ENCODE assay signal across 18 cellular contexts in genomic region chr5:37835400-37835973, GRCh38. TPM values are rescaled to one million over a fixed set of nuclear protein-coding genes. Genes with fewer than 3 reads are reported as not detected.
A peak's percentile ranks its signal among the peaks of the same experiment; 100 is the strongest.
DNase-seq lines count a peak whose midpoint lies in the region; ATAC-seq, FAIRE-seq and TF ChIP-seq lines count a peak whose summit lies in the region.
"Had no signal": no experiment of that assay in that cellular context is flagged by ENCODE, and none has a peak within 500 bp of the region (broad histone marks: within the 10 kb centered on the region; RNA-seq: fewer than 3 reads in every experiment).

No MANE protein-coding gene starts in this region.

- H3K36me3 Mint-ChIP-seq in WTC11 = no peaks in the 10 kb centered on the region

- 79% methylated on average over 19 of the region's 19 CpGs for WGBS in hepatocyte (ENCODE audit: low lambda C conversion rate, missing lambda C conversion rate)
- WGBS in trophoblast cell (ENCODE audit: extremely low coverage, insufficient coverage, insufficient read length) = no CpG with 5 or more reads among the region's 19 CpGs
- 59 to 64% methylated on average over 19 of the region's 19 CpGs for WGBS in pancreas, 2 donors

- H3K4ac ChIP-seq in trophoblast cell (ENCODE audit: low read depth, low read length) = peak overlapping the region; percentile 17

- no peak overlapping the region for H3K9ac ChIP-seq in trophoblast cell (ENCODE audit: low read length)

- peak overlapping the region; percentile 55 for H2BK12ac ChIP-seq in trophoblast cell (ENCODE audit: low read length)

- peak overlapping the region; percentile 22 for H2AK5ac ChIP-seq in trophoblast cell (ENCODE audit: low read length)

- H3K14ac ChIP-seq in trophoblast cell (ENCODE audit: low read length) = peak overlapping the region; percentile 93

- peak overlapping the region; percentile 82 for H3K4me3 Mint-ChIP-seq in WTC11

- no peaks in the 10 kb centered on the region for H3K9me2 ChIP-seq in hepatocyte (replicated peaks; ENCODE audit: insufficient read depth)

- peak overlapping the region; percentile 52 for H2BK5ac ChIP-seq in trophoblast cell (ENCODE audit: low read depth, low read length, poor library complexity)

- ATAC-seq in WTC11 = no peak
- ATAC-seq in HG03139 (IDR thresholded peaks at IDR 0.05; ENCODE audit: unreplicated experiment) = no peak
- ATAC-seq in sciatic nerve = no peak
- no peak for ATAC-seq in pancreas

- POLR2A ChIA-PET in WTC11 (lab: Charles Lee) = interaction anchor here (0.6 to 0.8 kb wide), 3 partner anchors 20 to 357 kb away, joined by 3 to 11 read pairs (median 6); no protein-coding TSS in a partner anchor

- H3K9me3 ChIP-seq in BE2C (0 out of 2 replicates have a peak, but pooled peaks cover 4% of the 10 kb centered on the region), hepatocyte (ENCODE audit: low read depth) (no peaks in the 10 kb centered on the region), trophoblast cell (ENCODE audit: insufficient read depth, low read depth, low read length) (peaks cover 2% of the 10 kb centered on the region), pancreas (no peaks in the 10 kb centered on the region)
- H3K9me3 ChIP-seq: neutrophil, upper lobe of left lung had no signal

- peaks cover 55% of the 10 kb centered on the region for H3K79me1 ChIP-seq in trophoblast cell (ENCODE audit: low read length)

- DNase-seq in BE2C (no peak), WTC11 (ENCODE audit: low spot score) (no peak), hepatocyte (ENCODE audit: low spot score) (no peak), trophoblast cell (no peak), sciatic nerve (ENCODE audit: low spot score) (no peak), pancreas (no peak), NCI-H2029 (lab: John Stamatoyannopoulos, UW) (no peak)
- DNase-seq: activated naive CD4-positive, alpha-beta T cell treated with Interleukin-2 at 50 U/mL for 16 hours; dorsolateral prefrontal cortex; NCI-H1092; NCI-H2171 had no signal

- no peaks in the 10 kb centered on the region for H3K9me3 Mint-ChIP-seq in WTC11

- peaks cover 86% of the 10 kb centered on the region for H3K27me3 Mint-ChIP-seq in WTC11 (ENCODE audit: low read depth)

- peak overlapping the region; percentile 89 for H4K91ac ChIP-seq in trophoblast cell (ENCODE audit: low read depth, low read length)

- no peak overlapping the region for H3K27ac Mint-ChIP-seq in WTC11

- H3K27ac ChIP-seq in hepatocyte (no peak overlapping the region), trophoblast cell (ENCODE audit: low read depth, low read length) (peak overlapping the region; percentile 86), pancreas (no peak overlapping the region)
- H3K27ac ChIP-seq: neutrophil, skin epidermis, upper lobe of left lung had no signal

- H3K4me1 ChIP-seq in BE2C = peaks cover 23% of the 10 kb centered on the region
- H3K4me1 ChIP-seq in hepatocyte (ENCODE audit: insufficient read depth) = peaks cover 15% of the 10 kb centered on the region
- peaks cover 21 to 24% of the 10 kb centered on the region in 2 experiments for H3K4me1 ChIP-seq in trophoblast cell (ENCODE audit: control insufficient read depth in 1 of 2, insufficient read depth in 2 of 2, low read length in 2 of 2)
- H3K4me1 ChIP-seq in pancreas = peaks cover 0 to 16% (median 0%) of the 10 kb centered on the region in 3 donors

- H4K12ac ChIP-seq in trophoblast cell (ENCODE audit: low read depth, low read length) = no peak overlapping the region

- H3K4me1 Mint-ChIP-seq in WTC11 = peaks cover 62% of the 10 kb centered on the region

- no peak overlapping the region for H2AFZ ChIP-seq in hepatocyte
- H2AFZ ChIP-seq in trophoblast cell (ENCODE audit: insufficient read depth, low read length, poor library complexity) = no peak overlapping the region

- H3K4me2 ChIP-seq in hepatocyte (peak overlapping the region; percentile 99), trophoblast cell (ENCODE audit: low read length) (peak overlapping the region; percentile 82)

- no peak overlapping the region for H3K23ac ChIP-seq in trophoblast cell (ENCODE audit: low read length)

- CTCF ChIA-PET in WTC11 (lab: Charles Lee) = interaction anchor here (0.6 to 3.3 kb wide), 11 partner anchors 12 to 820 kb away, joined by 3 to 25 read pairs (median 5); no protein-coding TSS in a partner anchor

- H3K27me3 ChIP-seq in BE2C (peaks cover 27% of the 10 kb centered on the region), hepatocyte (peaks cover 91% of the 10 kb centered on the region), trophoblast cell (ENCODE audit: insufficient read depth, low read length) (peaks cover 33% of the 10 kb centered on the region), pancreas (peaks cover 0 to 18% (median 10%) of the 10 kb centered on the region in 4 donors)

- intact Hi-C loops in sciatic nerve (cut with DNase I) (loop anchor here (10.0 kb wide), 1 partner anchor 359 kb away; no protein-coding TSS in a partner anchor), pancreas (cut with DNase I) (loop anchor here (5.0 to 10.0 kb wide), 2 partner anchors 357 to 359 kb away; no protein-coding TSS in a partner anchor)

- TF ChIP-seq CTCF in BE2C (IDR thresholded peaks at IDR 0.05; ENCODE audit: low read depth, low read length) (no peak), WTC11 (IDR thresholded peaks at IDR 0.05) (no peak), hepatocyte (IDR thresholded peaks at IDR 0.05; ENCODE audit: poor library complexity) (no peak), pancreas (IDR thresholded peaks at IDR 0.05) (no peak)

- peak overlapping the region; percentile 62 for H2BK120ac ChIP-seq in trophoblast cell (ENCODE audit: insufficient read depth, low read length, poor library complexity)

- H3K79me2 ChIP-seq in hepatocyte (no peaks in the 10 kb centered on the region), trophoblast cell (ENCODE audit: control insufficient read depth, insufficient read depth, low read length, poor library complexity) (peaks cover 25% of the 10 kb centered on the region)

- H3K18ac ChIP-seq in trophoblast cell (ENCODE audit: low read length) = peak overlapping the region; percentile 93

- H3K4me3 ChIP-seq in BE2C (ENCODE audit: low read depth, low read length) = peak overlapping the region; percentile 51
- H3K4me3 ChIP-seq in hepatocyte = no peak overlapping the region
- H3K4me3 ChIP-seq in trophoblast cell (ENCODE audit: low read depth, low read length) = no peak overlapping the region
- H3K4me3 ChIP-seq in pancreas = no peak overlapping the region

- H3K36me3 ChIP-seq in BE2C (peaks cover 4% of the 10 kb centered on the region; the same call in 1 of the 2 replicates), hepatocyte (replicated peaks; ENCODE audit: insufficient read depth, low read depth) (no peaks in the 10 kb centered on the region), trophoblast cell (ENCODE audit: control insufficient read depth in 1 of 2, insufficient read depth in 2 of 2, low read length in 2 of 2) (peaks cover 0 to under 1% of the 10 kb centered on the region in 2 experiments), pancreas (no peaks in the 10 kb centered on the region)
- H3K36me3 ChIP-seq: neutrophil, upper lobe of left lung had no signal

- H4K20me1 ChIP-seq in hepatocyte (ENCODE audit: insufficient read depth, poor library complexity, severe bottlenecking) = no peaks in the 10 kb centered on the region

- FAIRE-seq in pancreas (lab: Jason Lieb, UNC) = no peak
- FAIRE-seq: GM12891 had no signal

- peak overlapping the region; percentile 64 for H4K8ac ChIP-seq in trophoblast cell (ENCODE audit: low read depth, low read length)

TF ChIP-seq in WTC11, 78 proteins besides CTCF, POLR2A, EP300 and RAD21 (continues in another document):
- TF ChIP-seq GTF2I (CRISPR knock-in tag; conservative IDR thresholded peaks at IDR 0.05) (no peak), MXD4 (CRISPR knock-in tag; IDR thresholded peaks at IDR 0.05; ENCODE audit: borderline replicate concordance) (no peak), AFF4 (CRISPR knock-in tag; IDR thresholded peaks at IDR 0.05; ENCODE audit: borderline replicate concordance) (no peak)

RNA-seq across cellular contexts. Expression of gene GDNF, which starts 4.4 kb away (rescaled TPM):
- polyA plus RNA-seq in BE2C (2012; ENCODE audit: insufficient read depth, insufficient read length, low read depth) = 2.1 TPM
- total RNA-seq in WTC11 (2021) (0.96 to 4.7 TPM (median 1.1 TPM) in 3 replicates), hepatocyte (0.20 and 1.1 TPM in 2 replicates), sciatic nerve (not detected), pancreas (under 1 TPM in 1 of 6 donors, not detected in 5; 0.47 TPM)
- polyA plus RNA-seq in hepatocyte (0.05 and 0.19 TPM in 2 replicates), pancreas (under 1 TPM in 1 of 2 donors, not detected in 1; 0.04 TPM)
- 7.6 and 8.4 TPM in 2 replicates for polyA plus RNA-seq in trophoblast cell (2013)
- total RNA-seq: G401; T-helper 1 cell treated with Interleukin-12 subunit alpha and Interleukin-12 subunit beta and Interleukin-4 antibody, amounts not matched to agents 30 ng/mL and 1 ng/mL, for 36 hours had no signal
